In genomic region chr3:40128169-40128568, GRCh38 we compare ENCODE assay signal across 28 cellular contexts.
A peak's percentile ranks its signal among the peaks of the same experiment; 100 is the strongest.
DNase-seq lines count a peak whose midpoint lies in the region; ATAC-seq, FAIRE-seq and TF ChIP-seq lines count a peak whose summit lies in the region.
"Had no signal": no experiment of that assay in that cellular context is flagged by ENCODE, and none has a peak within 500 bp of the region (broad histone marks: within the 10 kb centered on the region; RNA-seq: fewer than 3 reads in every experiment).

No MANE protein-coding gene starts in this region.

- no peaks in the 10 kb centered on the region for H3K9me3 ChIP-seq in thyroid gland
- no peaks in the 10 kb centered on the region for H3K9me3 ChIP-seq in right lobe of liver
- H3K9me3 ChIP-seq: Caco-2, SJCRH30 had no signal

- peaks cover 5 to 6% of the 10 kb centered on the region in 2 donors for H3K9me3 Mint-ChIP-seq in stimulated activated naive CD8-positive, alpha-beta T cell treated with anti-CD3 and anti-CD28 coated beads, Interleukin-15, amount 100 ng/mL, for 72 hours
- H3K9me3 Mint-ChIP-seq: CD8-positive, alpha-beta T cell had no signal

- TF ChIP-seq CTCF in thyroid gland (IDR thresholded peaks at IDR 0.05) (no peak), right lobe of liver (IDR thresholded peaks at IDR 0.05) (no peak)

- H3K36me3 ChIP-seq in thyroid gland (no peaks in the 10 kb centered on the region), right lobe of liver (peaks cover 0 to 1% (median 0%) of the 10 kb centered on the region in 4 donors)
- H3K36me3 ChIP-seq: SJCRH30 had no signal

- intact Hi-C loops in thyroid gland (cut with DNase I) (no loop called here), right lobe of liver (cut with DNase I) (no loop called here)

- H3K27ac Mint-ChIP-seq in stimulated activated naive CD8-positive, alpha-beta T cell treated with anti-CD3 and anti-CD28 coated beads, Interleukin-15, amount 100 ng/mL, for 72 hours, result peak overlapping the region in 1 of 2 donors; percentile 45
- H3K27ac Mint-ChIP-seq: CD8-positive, alpha-beta T cell; IgD-negative memory B cell had no signal

- H3K4me3 ChIP-seq in thyroid gland (replicated peaks in 1 of 3), result no peak overlapping the region
- no peak overlapping the region for H3K4me3 ChIP-seq in right lobe of liver
- H3K4me3 ChIP-seq: SJCRH30 had no signal

- DNase-seq in stimulated activated naive CD8-positive, alpha-beta T cell treated with anti-CD3 and anti-CD28 coated beads, Interleukin-15, amount 100 ng/mL, for 72 hours, result no peak
- DNase-seq in stimulated activated naive CD8-positive, alpha-beta T cell treated with anti-CD3 and anti-CD28 coated beads, Interleukin-15, Interleukin-2, amounts not matched to agents 100 U/mL and 50 U/mL, for 24 hours, result no peak
- DNase-seq in RCC 7860 (ENCODE audit: low spot score) (peak; percentile 17), kidney tubule cell (ENCODE audit: low spot score) (peak; percentile 69), thyroid gland (peak; percentile 5 to 9), NCI-H524 treated with DMSO at 0.1 percent for 48 hours (lab: John Stamatoyannopoulos, UW) (no peak), right lobe of liver (no peak), NCI-H146 (lab: John Stamatoyannopoulos, UW) (no peak)
- DNase-seq: Caco-2; CD8-positive, alpha-beta T cell; EL; NCI-H1092 treated with DMSO at 0.1 percent for 48 hours; NCI-H1436; NCI-H187 treated with DMSO at 0.1 percent for 48 hours; NCI-H2171 treated with DMSO at 0.1 percent for 48 hours; NCI-H345; NCI-H510A treated with DMSO at 0.1 percent for 48 hours; NCI-H748 treated with DMSO at 0.1 percent for 48 hours; NK-92 treated with Interleukin-12 subunit alpha and Interleukin-12 subunit beta, amount 100 ng/mL, for 24 hours; PC-3; SJCRH30 had no signal

- H3K27ac ChIP-seq in thyroid gland (no peak overlapping the region), right lobe of liver (no peak overlapping the region)
- H3K27ac ChIP-seq: 22Rv1, HL-60, KMS-11, SJCRH30 had no signal

- no peaks in the 10 kb centered on the region for H3K4me1 Mint-ChIP-seq in stimulated activated naive CD8-positive, alpha-beta T cell treated with anti-CD3 and anti-CD28 coated beads, Interleukin-15, amount 100 ng/mL, for 72 hours

- no peak for FAIRE-seq in RCC 7860 (lab: Jason Lieb, UNC)
- FAIRE-seq: GM12892, H54 had no signal

- TF ChIP-seq POLR2A in thyroid gland (IDR thresholded peaks at IDR 0.05), result no peak
- no peak for TF ChIP-seq POLR2A in right lobe of liver (IDR thresholded peaks at IDR 0.05)

- no peak overlapping the region for H3K4me3 Mint-ChIP-seq in stimulated activated naive CD8-positive, alpha-beta T cell treated with anti-CD3 and anti-CD28 coated beads, Interleukin-15, amount 100 ng/mL, for 72 hours
- H3K4me3 Mint-ChIP-seq: CD8-positive, alpha-beta T cell; IgD-negative memory B cell had no signal

- peak; percentile 12 for ATAC-seq in stimulated activated naive CD8-positive, alpha-beta T cell treated with anti-CD3 and anti-CD28 coated beads, Interleukin-15, amount 100 ng/mL, for 72 hours
- no peak for ATAC-seq in stimulated activated naive CD8-positive, alpha-beta T cell treated with anti-CD3 and anti-CD28 coated beads, Interleukin-15, Interleukin-2, amounts not matched to agents 100 U/mL and 50 U/mL, for 24 hours
- ATAC-seq in right lobe of liver, result no peak
- ATAC-seq: CD8-positive, alpha-beta T cell; PC-3; Right ventricle myocardium inferior had no signal

- WGBS in thyroid gland, 2 donors, result 50 to 82% methylated on average over 2 of the region's 2 CpGs
- WGBS in right lobe of liver (ENCODE audit: insufficient coverage, low coverage, low lambda C conversion rate, missing lambda C conversion rate), result 50% methylated on average over 1 of the region's 2 CpGs

- no peaks in the 10 kb centered on the region for H3K27me3 Mint-ChIP-seq in stimulated activated naive CD8-positive, alpha-beta T cell treated with anti-CD3 and anti-CD28 coated beads, Interleukin-15, amount 100 ng/mL, for 72 hours
- H3K27me3 Mint-ChIP-seq: IgD-negative memory B cell had no signal

- peaks cover 12 to 13% of the 10 kb centered on the region in 2 donors for H3K4me1 ChIP-seq in thyroid gland
- H3K4me1 ChIP-seq in right lobe of liver, result no peaks in the 10 kb centered on the region
- H3K4me1 ChIP-seq: Caco-2, SJCRH30 had no signal

- H3K27me3 ChIP-seq in thyroid gland (no peaks in the 10 kb centered on the region), right lobe of liver (no peaks in the 10 kb centered on the region)
- H3K27me3 ChIP-seq: SJCRH30 had no signal

Comparison
In these comparisons a context has a peak if more than half of its experiments do, and no peak if none do; other contexts are left out.
1. DNase-seq: peak in RCC 7860 (single experiment), kidney tubule cell (single experiment) and thyroid gland (2 of 2); none in stimulated activated naive CD8-positive, alpha-beta T cell treated with anti-CD3 and anti-CD28 coated beads, Interleukin-15, amount 100 ng/mL, for 72 hours (0 of 2), stimulated activated naive CD8-positive, alpha-beta T cell treated with anti-CD3 and anti-CD28 coated beads, Interleukin-15, Interleukin-2, amounts not matched to agents 100 U/mL and 50 U/mL, for 24 hours (single experiment), NCI-H524 treated with DMSO at 0.1 percent for 48 hours (single experiment), right lobe of liver (0 of 3) and NCI-H146 (single experiment).